In genomic region chr5:145811834-145812625, GRCh38 we compare ENCODE assay signal across 9 cellular contexts. TPM values are rescaled to one million over a fixed set of nuclear protein-coding genes. Genes with fewer than 3 reads are reported as not detected.
DNase-seq lines count a peak whose midpoint lies in the region; ATAC-seq, FAIRE-seq and TF ChIP-seq lines count a peak whose summit lies in the region.
"Had no signal": no experiment of that assay in that cellular context is flagged by ENCODE, and none has a peak within 500 bp of the region (broad histone marks: within the 10 kb centered on the region; RNA-seq: fewer than 3 reads in every experiment).

No MANE protein-coding gene starts in this region.

- H3F3A ChIP-seq in OCI-LY1 (ENCODE audit: insufficient read depth, low read length) = no peaks in the 10 kb centered on the region

- H3K27ac ChIP-seq in OCI-LY1 (ENCODE audit: low read depth, low read length, poor library complexity, severe bottlenecking) (no peak overlapping the region), parathyroid adenoma (no peak overlapping the region), ovary (no peak overlapping the region)

- TF ChIP-seq EP300 in ovary (IDR thresholded peaks at IDR 0.05) = no peak

- peak; percentile 43 for FAIRE-seq in H54 (lab: Jason Lieb, UNC)

- no peak for DNase-seq in H54 (ENCODE audit: insufficient read length, low spot score)
- DNase-seq in fibroblast of peridontal ligament (ENCODE audit: extremely low read depth) = peak; percentile 77
- no peak for DNase-seq in ovary
- DNase-seq in activated T-cell treated with anti-CD3 and anti-CD28 coated beads, Interleukin-2, amount 50 U/mL, for 4 hours = no peak
- DNase-seq in stimulated activated naive CD8-positive, alpha-beta T cell treated with anti-CD3 and anti-CD28 coated beads, Interleukin-15, Interleukin-2, amounts not matched to agents 100 U/mL and 50 U/mL, for 24 hours = no peak
- DNase-seq: activated naive CD8-positive, alpha-beta T cell treated with anti-CD3 and anti-CD28 coated beads for 36 hours had no signal

- H2AFZ ChIP-seq in OCI-LY1 (ENCODE audit: low read length) (no peak overlapping the region), parathyroid adenoma (no peak overlapping the region)

- H3K4me1 ChIP-seq in OCI-LY1 (ENCODE audit: insufficient read depth, low read length, severe bottlenecking) = no peaks in the 10 kb centered on the region
- no peaks in the 10 kb centered on the region for H3K4me1 ChIP-seq in parathyroid adenoma
- no peaks in the 10 kb centered on the region for H3K4me1 ChIP-seq in ovary (ENCODE audit: insufficient read depth)

- H4K20me1 ChIP-seq in OCI-LY1 (ENCODE audit: insufficient read depth, low read length) = no peaks in the 10 kb centered on the region

- ATAC-seq in HG03159 (IDR thresholded peaks at IDR 0.05; ENCODE audit: unreplicated experiment) = no peak
- no peak for ATAC-seq in activated T-cell treated with anti-CD3 and anti-CD28 coated beads, Interleukin-2, amount 50 U/mL, for 4 hours
- no peak for ATAC-seq in stimulated activated naive CD8-positive, alpha-beta T cell treated with anti-CD3 and anti-CD28 coated beads, Interleukin-15, Interleukin-2, amounts not matched to agents 100 U/mL and 50 U/mL, for 24 hours

- H3K27me3 ChIP-seq in OCI-LY1 (ENCODE audit: insufficient read depth, low read length) (no peaks in the 10 kb centered on the region), parathyroid adenoma (ENCODE audit: control insufficient read depth, insufficient read depth, low read length) (no peaks in the 10 kb centered on the region), ovary (no peaks in the 10 kb centered on the region)

- H3K27me3 Mint-ChIP-seq in activated T-cell treated with anti-CD3 and anti-CD28 coated beads, Interleukin-2, amount 50 U/mL, for 4 hours (ENCODE audit: low read depth) = no peaks in the 10 kb centered on the region
- H3K27me3 Mint-ChIP-seq: activated naive CD8-positive, alpha-beta T cell treated with anti-CD3 and anti-CD28 coated beads for 36 hours had no signal

- no peak overlapping the region for H3K4me3 Mint-ChIP-seq in activated T-cell treated with anti-CD3 and anti-CD28 coated beads, Interleukin-2, amount 50 U/mL, for 4 hours
- H3K4me3 Mint-ChIP-seq: activated naive CD8-positive, alpha-beta T cell treated with anti-CD3 and anti-CD28 coated beads for 36 hours had no signal

- intact Hi-C loops in ovary (cut with DNase I) = loop anchor here in 2 of 4 donors (10.0 kb wide), 1 partner anchor 127 kb away; no protein-coding TSS in a partner anchor

- no peak overlapping the region for H3K4me3 ChIP-seq in OCI-LY1 (ENCODE audit: low read depth, low read length, poor library complexity, severe bottlenecking)
- no peak overlapping the region for H3K4me3 ChIP-seq in parathyroid adenoma (ENCODE audit: low read depth, low read length)
- H3K4me3 ChIP-seq in ovary = no peak overlapping the region

- H3K79me2 ChIP-seq in OCI-LY1 (ENCODE audit: insufficient read depth, low read length) (no peaks in the 10 kb centered on the region), parathyroid adenoma (no peaks in the 10 kb centered on the region)

- TF ChIP-seq CTCF in OCI-LY1 (IDR thresholded peaks at IDR 0.05; ENCODE audit: low read length) (peak; percentile 22; the same call in 1 of the 2 replicates), parathyroid adenoma (IDR thresholded peaks at IDR 0.05) (peak; percentile 40), ovary (IDR thresholded peaks at IDR 0.05) (no peak)

- WGBS in ovary, 3 donors = 72 to 86% (median 84%) methylated on average over 3 of the region's 3 CpGs

- no peak overlapping the region for H3K9ac ChIP-seq in OCI-LY1 (ENCODE audit: low read length)
- H3K9ac ChIP-seq in parathyroid adenoma = no peak overlapping the region

- H3K36me3 ChIP-seq in OCI-LY1 (ENCODE audit: insufficient read depth, low read length) (no peaks in the 10 kb centered on the region), parathyroid adenoma (ENCODE audit: control insufficient read depth, insufficient read depth, low read length) (no peaks in the 10 kb centered on the region), ovary (no peaks in the 10 kb centered on the region)

- TF ChIP-seq POLR2A in H54 (IDR thresholded peaks at IDR 0.05; ENCODE audit: low read depth, low read length) (no peak), ovary (IDR thresholded peaks at IDR 0.05) (no peak)

- H3K9me3 Mint-ChIP-seq in activated T-cell treated with anti-CD3 and anti-CD28 coated beads, Interleukin-2, amount 50 U/mL, for 4 hours = no peaks in the 10 kb centered on the region
- H3K9me3 Mint-ChIP-seq: activated naive CD8-positive, alpha-beta T cell treated with anti-CD3 and anti-CD28 coated beads for 36 hours had no signal

- no peaks in the 10 kb centered on the region for H3K9me3 ChIP-seq in OCI-LY1 (ENCODE audit: low read length)
- H3K9me3 ChIP-seq in parathyroid adenoma (ENCODE audit: control insufficient read depth, low read length) = no peaks in the 10 kb centered on the region
- no peaks in the 10 kb centered on the region for H3K9me3 ChIP-seq in ovary

- H3K9me2 ChIP-seq in OCI-LY1 (ENCODE audit: low read depth, low read length) = no peaks in the 10 kb centered on the region

- no peaks in the 10 kb centered on the region for H3K36me3 Mint-ChIP-seq in activated T-cell treated with anti-CD3 and anti-CD28 coated beads, Interleukin-2, amount 50 U/mL, for 4 hours (ENCODE audit: insufficient read depth)
- H3K36me3 Mint-ChIP-seq: activated naive CD8-positive, alpha-beta T cell treated with anti-CD3 and anti-CD28 coated beads for 36 hours had no signal

- H3K4me1 Mint-ChIP-seq in activated T-cell treated with anti-CD3 and anti-CD28 coated beads, Interleukin-2, amount 50 U/mL, for 4 hours (ENCODE audit: low read depth) = no peaks in the 10 kb centered on the region
- H3K4me1 Mint-ChIP-seq: activated naive CD8-positive, alpha-beta T cell treated with anti-CD3 and anti-CD28 coated beads for 36 hours had no signal

- H3K4me2 ChIP-seq in OCI-LY1 (ENCODE audit: low read length) = no peak overlapping the region
- no peak overlapping the region for H3K4me2 ChIP-seq in parathyroid adenoma (ENCODE audit: low read length)

RNA-seq across cellular contexts. Expression of gene PRELID2, which starts 23.1 kb away (rescaled TPM):
- 10 to 100 TPM; 14.5 to 49.7 (median 29.2) TPM for total RNA-seq in ovary
- 1 to 10 TPM; 5.4 to 5.5 TPM for polyA plus RNA-seq in ovary
- 1 to 10 TPM in 2 of 3 donors, under 1 TPM in 1; 0.82 to 1.0 (median 1.0) TPM for total RNA-seq in activated T-cell treated with anti-CD3 and anti-CD28 coated beads, Interleukin-2, amount 50 U/mL, for 4 hours

Comparison
In these comparisons a context has a peak if more than half of its experiments do, and no peak if none do; other contexts are left out.
1. CTCF ChIP-seq: peak in OCI-LY1 (single experiment) and parathyroid adenoma (single experiment); none in ovary (0 of 3).
2. RNA of gene PRELID2, which starts 23.1 kb away (total RNA-seq): 14.5 to 49.7 TPM in ovary; 0.82 to 1.0 TPM in activated T-cell treated with anti-CD3 and anti-CD28 coated beads, Interleukin-2, amount 50 U/mL, for 4 hours; every median in the first group is over 4 times any median in the second.